29 cellular contexts compared by ENCODE assay signal in the genomic region with DNA sequence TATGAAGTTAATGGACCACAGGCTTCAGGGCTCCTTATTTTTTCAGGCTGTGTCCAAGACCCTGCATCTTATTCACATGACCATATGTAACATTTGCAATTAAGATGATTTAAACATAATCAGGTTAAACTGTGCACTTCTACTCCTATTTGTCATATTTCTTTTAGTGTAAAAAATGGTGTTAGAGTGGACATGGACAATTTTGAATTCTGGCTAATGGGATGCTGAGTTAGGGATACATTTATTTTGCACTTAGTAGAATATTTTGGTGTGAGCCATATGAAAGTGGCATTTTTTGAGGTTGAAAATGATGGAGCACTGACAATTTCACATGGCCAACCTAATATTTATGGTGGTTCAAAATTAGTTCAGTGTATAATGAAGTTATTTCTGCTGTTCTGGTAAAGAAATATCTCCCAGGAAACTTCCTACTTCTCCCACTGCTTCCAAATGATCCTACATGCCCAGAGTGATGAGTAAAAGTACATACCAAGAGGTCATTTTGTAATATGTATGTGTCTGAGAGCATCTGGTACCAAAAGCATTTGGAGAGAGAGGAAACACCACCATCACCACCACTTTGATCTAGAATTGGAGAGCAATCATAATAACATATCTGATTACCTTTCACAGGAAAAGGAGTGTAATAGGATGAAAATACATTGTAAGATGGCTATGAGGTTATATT. TPM values are rescaled to one million over a fixed set of nuclear protein-coding genes. Genes with fewer than 3 reads are reported as not detected.
"Had no signal": no experiment of that assay in that cellular context is flagged by ENCODE, and none has a peak within 500 bp of the region (broad histone marks: within the 10 kb centered on the region; RNA-seq: fewer than 3 reads in every experiment).

No MANE protein-coding gene starts in this region.

- H3K27me3 ChIP-seq: breast epithelium, neutrophil, ovary, right lobe of liver, upper lobe of left lung, vagina had no signal

- H3K27ac ChIP-seq: breast epithelium, left ventricle myocardium inferior, neutrophil, ovary, right lobe of liver, skin epidermis, upper lobe of left lung, vagina, WERI-Rb-1 had no signal

- H3K4me1 ChIP-seq: breast epithelium, right lobe of liver had no signal

- H3K9me3 ChIP-seq: breast epithelium, left ventricle myocardium inferior, neutrophil, ovary, right lobe of liver, upper lobe of left lung, vagina had no signal

- H3K36me3 ChIP-seq: breast epithelium, left ventricle myocardium inferior, neutrophil, ovary, right lobe of liver, upper lobe of left lung, vagina, WERI-Rb-1 had no signal

- DNase-seq: activated CD4-positive, alpha-beta memory T cell treated with anti-CD3 and anti-CD28 coated beads for 36 hours; activated CD4-positive, alpha-beta T cell treated with anti-CD3 and anti-CD28 coated beads, Interleukin-2, amount 10 ng/mL, durations not matched to agents 24 days and 14 days; activated CD8-positive, alpha-beta memory T cell treated with anti-CD3 and anti-CD28 coated beads, Interleukin-2, amount 50 U/mL, for 4 hours; activated gamma-delta T cell; activated naive CD4-positive, alpha-beta T cell treated with anti-CD3 and anti-CD28 coated beads, Interleukin-2, amount 50 U/mL, for 16 hours; activated T-cell treated with anti-CD3 and anti-CD28 coated beads, Interleukin-2, amount 50 U/mL, for 1 hour; amniotic stem cell; central memory CD4-positive, alpha-beta T cell; islet precursor cell; left ventricle myocardium inferior; naive B cell; nephron progenitor cell; ovary; right lobe of liver; stimulated activated CD4-positive, alpha-beta T cell treated with anti-CD3 and anti-CD28 coated beads, Interleukin-4, amount 100 ng/mL, for 24 hours; stimulated activated naive CD8-positive, alpha-beta T cell treated with anti-CD3 and anti-CD28 coated beads, Interleukin-15, amount 100 ng/mL, for 72 hours; substantia nigra; T-helper 9 cell; upper lobe of left lung; WERI-Rb-1 had no signal

- H3K4me3 ChIP-seq: breast epithelium, left ventricle myocardium inferior, lung, ovary, right lobe of liver, skin epidermis, upper lobe of left lung, vagina had no signal

- ATAC-seq: activated CD4-positive, CD25-positive, alpha-beta regulatory T cell treated with anti-CD3 and anti-CD28 coated beads, Interleukin-2, amount 50 U/mL, for 24 hours; esophagus mucosa; right lobe of liver; stimulated activated effector memory CD8-positive, alpha-beta T cell treated with anti-CD3 and anti-CD28 coated beads, Interleukin-12 subunit alpha, Interleukin-12 subunit beta, amount 100 ng/mL, for 72 hours; stimulated activated naive CD8-positive, alpha-beta T cell treated with anti-CD3 and anti-CD28 coated beads, Interleukin-15, amount 100 ng/mL, for 72 hours had no signal

RNA-seq across cellular contexts. Expression of a gene that starts 36.0 kb away (rescaled TPM):
- total RNA-seq: activated CD4-positive, alpha-beta memory T cell treated with anti-CD3 and anti-CD28 coated beads for 36 hours; activated CD4-positive, alpha-beta T cell treated with anti-CD3 and anti-CD28 coated beads, Interleukin-2, amount 10 ng/mL, durations not matched to agents 24 days and 14 days; activated CD8-positive, alpha-beta memory T cell treated with anti-CD3 and anti-CD28 coated beads for 36 hours had no signal
